20 cellular contexts compared by ENCODE assay signal in the genomic region with DNA sequence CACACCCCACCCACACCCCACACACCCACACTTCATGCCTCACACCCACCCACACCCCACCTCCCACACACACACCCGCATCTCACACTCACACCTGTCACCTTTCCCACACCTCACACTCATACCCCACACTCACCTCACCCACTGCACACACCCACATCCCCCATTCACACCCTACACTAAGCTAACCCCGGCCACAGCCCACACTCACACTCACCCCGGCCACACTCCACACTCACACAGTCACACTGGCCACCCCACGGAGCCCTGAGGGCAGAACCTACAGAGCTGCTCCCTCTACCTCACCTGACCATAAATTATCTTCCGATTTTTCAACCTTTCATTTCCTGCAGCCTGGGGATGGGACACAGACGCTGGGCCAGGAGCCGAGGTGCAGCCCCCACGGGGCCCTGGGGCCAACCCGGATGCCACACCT.
DNase-seq lines count a peak whose midpoint lies in the region; ATAC-seq and TF ChIP-seq lines count a peak whose summit lies in the region.
"Had no signal": no experiment of that assay in that cellular context is flagged by ENCODE, and none has a peak within 500 bp of the region (broad histone marks: within the 10 kb centered on the region; RNA-seq: fewer than 3 reads in every experiment).

No MANE protein-coding gene starts in this region.

- WGBS in testis, 2 donors: 86 to 91% methylated on average over 9 of the region's 9 CpGs

- intact Hi-C loops in mucosa of descending colon (cut with DNase I, micrococcal nuclease): no loop called here
- intact Hi-C loops in testis (cut with DNase I; ENCODE audit: low total_unique reads): no loop called here

- no peak for TF ChIP-seq POLR2A in testis (IDR thresholded peaks at IDR 0.05)

- DNase-seq in activated T-cell treated with anti-CD3 and anti-CD28 coated beads, Interleukin-2, amount 50 U/mL, for 72 hours: no peak
- DNase-seq in activated T-cell treated with anti-CD3 and anti-CD28 coated beads, Interleukin-2, amount 50 U/mL, for 4 hours: no peak
- peak in 2 of 3 donors; percentile 14 to 42 for DNase-seq in mucosa of descending colon
- DNase-seq in testis: peak; percentile 9
- DNase-seq in SIG-M5 treated with dmso at 0.1 percent for 504 hours (lab: John Stamatoyannopoulos, UW; ENCODE audit: unreplicated experiment): no peak
- DNase-seq in stimulated activated naive CD4-positive, alpha-beta T cell treated with Interleukin-2 at 50 U/mL for 16 hours (lab: John Stamatoyannopoulos, UW): no peak
- DNase-seq: Caco-2; central memory CD4-positive, alpha-beta T cell; effector memory CD4-positive, alpha-beta T cell; hippocampal formation; KBM-7; RPMI8226; T-helper 1 cell; WERI-Rb-1 had no signal

- H3K9me3 ChIP-seq in mucosa of descending colon (no peaks in the 10 kb centered on the region), testis (no peaks in the 10 kb centered on the region)
- H3K9me3 ChIP-seq: Caco-2, uterus had no signal

- TF ChIP-seq CTCF in mucosa of descending colon (IDR thresholded peaks at IDR 0.05) (no peak), testis (IDR thresholded peaks at IDR 0.05) (no peak)

- H3K9me3 Mint-ChIP-seq in activated T-cell treated with anti-CD3 and anti-CD28 coated beads, Interleukin-2, amount 50 U/mL, for 72 hours: peaks cover 0 to 6% of the 10 kb centered on the region in 2 donors
- H3K9me3 Mint-ChIP-seq in activated T-cell treated with anti-CD3 and anti-CD28 coated beads, Interleukin-2, amount 50 U/mL, for 4 hours: no peaks in the 10 kb centered on the region
- no peaks in the 10 kb centered on the region for H3K9me3 Mint-ChIP-seq in activated T-helper 17 cell treated with anti-CD3 and anti-CD28 coated beads, Interleukin-2, amount 50 U/mL, for 72 hours

- H3K27ac ChIP-seq in testis: no peak overlapping the region
- H3K27ac ChIP-seq: HL-60, parathyroid adenoma, uterus, WERI-Rb-1 had no signal

- no peaks in the 10 kb centered on the region for H3K27me3 ChIP-seq in testis
- H3K27me3 ChIP-seq: uterus had no signal

- peaks cover 4% of the 10 kb centered on the region for H3K4me1 ChIP-seq in mucosa of descending colon (ENCODE audit: low read depth)
- H3K4me1 ChIP-seq in testis: no peaks in the 10 kb centered on the region
- H3K4me1 ChIP-seq: Caco-2, parathyroid adenoma, uterus had no signal

- H3K36me3 ChIP-seq in mucosa of descending colon (ENCODE audit: low read depth) (no peaks in the 10 kb centered on the region), testis (ENCODE audit: low read depth, missing control alignments) (no peaks in the 10 kb centered on the region)
- H3K36me3 ChIP-seq: uterus, WERI-Rb-1 had no signal

- no peak overlapping the region for H3K4me3 Mint-ChIP-seq in activated T-cell treated with anti-CD3 and anti-CD28 coated beads, Interleukin-2, amount 50 U/mL, for 72 hours
- H3K4me3 Mint-ChIP-seq in activated T-cell treated with anti-CD3 and anti-CD28 coated beads, Interleukin-2, amount 50 U/mL, for 4 hours: no peak overlapping the region
- no peak overlapping the region for H3K4me3 Mint-ChIP-seq in activated T-helper 17 cell treated with anti-CD3 and anti-CD28 coated beads, Interleukin-2, amount 50 U/mL, for 72 hours
- H3K4me3 Mint-ChIP-seq: stimulated activated memory B cell treated with anti-CD40 and anti-IgM and Interleukin-4, amounts not matched to agents 10 μg/mL and 1 μg/mL and 100 μg/mL, for 72 hours had no signal

- H3K27me3 Mint-ChIP-seq in activated T-cell treated with anti-CD3 and anti-CD28 coated beads, Interleukin-2, amount 50 U/mL, for 72 hours (ENCODE audit: low read depth): no peaks in the 10 kb centered on the region
- H3K27me3 Mint-ChIP-seq in activated T-cell treated with anti-CD3 and anti-CD28 coated beads, Interleukin-2, amount 50 U/mL, for 4 hours (ENCODE audit: low read depth): no peaks in the 10 kb centered on the region
- no peaks in the 10 kb centered on the region for H3K27me3 Mint-ChIP-seq in activated T-helper 17 cell treated with anti-CD3 and anti-CD28 coated beads, Interleukin-2, amount 50 U/mL, for 72 hours
- H3K27me3 Mint-ChIP-seq: stimulated activated memory B cell treated with anti-CD40 and anti-IgM and Interleukin-4, amounts not matched to agents 10 μg/mL and 1 μg/mL and 100 μg/mL, for 72 hours had no signal

- H3K27ac Mint-ChIP-seq in activated T-cell treated with anti-CD3 and anti-CD28 coated beads, Interleukin-2, amount 50 U/mL, for 72 hours: peak overlapping the region; percentile 79
- H3K27ac Mint-ChIP-seq in activated T-helper 17 cell treated with anti-CD3 and anti-CD28 coated beads, Interleukin-2, amount 50 U/mL, for 72 hours: peak overlapping the region; percentile 65
- H3K27ac Mint-ChIP-seq: stimulated activated memory B cell treated with anti-CD40 and anti-IgM and Interleukin-4, amounts not matched to agents 10 μg/mL and 1 μg/mL and 100 μg/mL, for 72 hours had no signal

- no peak overlapping the region for H3K4me3 ChIP-seq in mucosa of descending colon
- H3K4me3 ChIP-seq in testis: no peak overlapping the region
- H3K4me3 ChIP-seq: uterus had no signal

- ATAC-seq in activated T-cell treated with anti-CD3 and anti-CD28 coated beads, Interleukin-2, amount 50 U/mL, for 72 hours (replicated peaks in 1 of 2): no peak
- no peak for ATAC-seq in activated T-cell treated with anti-CD3 and anti-CD28 coated beads, Interleukin-2, amount 50 U/mL, for 4 hours
- ATAC-seq in activated T-helper 17 cell treated with anti-CD3 and anti-CD28 coated beads, Interleukin-2, amount 50 U/mL, for 72 hours (replicated peaks): no peak
- ATAC-seq in mucosa of descending colon: no peak
- no peak for ATAC-seq in GM21515 (IDR thresholded peaks at IDR 0.05; ENCODE audit: unreplicated experiment)
- ATAC-seq: stimulated activated memory B cell treated with anti-CD40 and anti-IgM and Interleukin-4, amounts not matched to agents 10 μg/mL and 1 μg/mL and 100 μg/mL, for 72 hours had no signal

- peaks cover 8 to 14% of the 10 kb centered on the region in 2 donors for H3K36me3 Mint-ChIP-seq in activated T-cell treated with anti-CD3 and anti-CD28 coated beads, Interleukin-2, amount 50 U/mL, for 72 hours (ENCODE audit: insufficient read depth in 2 of 2)
- peaks cover 31% of the 10 kb centered on the region for H3K36me3 Mint-ChIP-seq in activated T-cell treated with anti-CD3 and anti-CD28 coated beads, Interleukin-2, amount 50 U/mL, for 4 hours (ENCODE audit: insufficient read depth)
- H3K36me3 Mint-ChIP-seq in activated T-helper 17 cell treated with anti-CD3 and anti-CD28 coated beads, Interleukin-2, amount 50 U/mL, for 72 hours (ENCODE audit: low read depth): peaks cover 73% of the 10 kb centered on the region

- H3K4me1 Mint-ChIP-seq in activated T-cell treated with anti-CD3 and anti-CD28 coated beads, Interleukin-2, amount 50 U/mL, for 72 hours (ENCODE audit: low read depth): peaks cover 10% of the 10 kb centered on the region
- peaks cover 12% of the 10 kb centered on the region for H3K4me1 Mint-ChIP-seq in activated T-cell treated with anti-CD3 and anti-CD28 coated beads, Interleukin-2, amount 50 U/mL, for 4 hours (ENCODE audit: low read depth)
- H3K4me1 Mint-ChIP-seq in activated T-helper 17 cell treated with anti-CD3 and anti-CD28 coated beads, Interleukin-2, amount 50 U/mL, for 72 hours: peaks cover 22% of the 10 kb centered on the region

Comparison
In these comparisons a context has a peak if more than half of its experiments do, and no peak if none do; other contexts are left out.
1. DNase-seq: peak in mucosa of descending colon (2 of 3) and testis (single experiment); none in activated T-cell treated with anti-CD3 and anti-CD28 coated beads, Interleukin-2, amount 50 U/mL, for 72 hours (0 of 2), activated T-cell treated with anti-CD3 and anti-CD28 coated beads, Interleukin-2, amount 50 U/mL, for 4 hours (single experiment), SIG-M5 treated with dmso at 0.1 percent for 504 hours (single experiment) and stimulated activated naive CD4-positive, alpha-beta T cell treated with Interleukin-2 at 50 U/mL for 16 hours (single experiment).